In genomic region chr5:140734354-140734753, GRCh38 we compare ENCODE assay signal across 13 cellular contexts. TPM values are rescaled to one million over a fixed set of nuclear protein-coding genes. Genes with fewer than 3 reads are reported as not detected.
DNase-seq lines count a peak whose midpoint lies in the region; ATAC-seq, FAIRE-seq and TF ChIP-seq lines count a peak whose summit lies in the region.
"Had no signal": no experiment of that assay in that cellular context is flagged by ENCODE, and none has a peak within 500 bp of the region (broad histone marks: within the 10 kb centered on the region; RNA-seq: fewer than 3 reads in every experiment).

No MANE protein-coding gene starts in this region.

- ATAC-seq in heart left ventricle (peak in 2 of 4 donors; percentile 69 to 77), upper lobe of left lung (ENCODE audit: low FRiP score in 2 of 2) (peak in 1 of 2 donors; percentile 73), GM18505 (IDR thresholded peaks at IDR 0.05; ENCODE audit: unreplicated experiment) (no peak)

- DNase-seq in heart left ventricle (peak in 1 of 5 donors; percentile 20), cardiac septum (ENCODE audit: low spot score) (no peak), hepatic stellate cell (ENCODE audit: low spot score) (peak; percentile 29), upper lobe of left lung (no peak), H7 (no peak)
- DNase-seq in stimulated activated CD4-positive, alpha-beta T cell treated with anti-CD3 and anti-CD28 coated beads, Interleukin-2, amount 100 ng/mL, for 48 hours: no peak
- DNase-seq: C1 segment of cervical spinal cord; effector CD4-positive, alpha-beta T cell; NCI-H2029 treated with DMSO at 0.1 percent for 48 hours; T-helper 2 cell had no signal

- H3K4me3 ChIP-seq in heart left ventricle: no peak overlapping the region
- H3K4me3 ChIP-seq in upper lobe of left lung: no peak overlapping the region
- H3K4me3 ChIP-seq in H7 (ENCODE audit: insufficient read depth, low read depth, low read length): no peak overlapping the region

- peak; percentile 34 for FAIRE-seq in TTC549 (lab: Jason Lieb, UNC)

- TF ChIP-seq POLR2A in heart left ventricle (IDR thresholded peaks at IDR 0.05): no peak
- no peak for TF ChIP-seq POLR2A in upper lobe of left lung (IDR thresholded peaks at IDR 0.05)
- TF ChIP-seq POLR2A in GM18505 (IDR thresholded peaks at IDR 0.05; ENCODE audit: borderline replicate concordance, extremely low read depth, insufficient read depth, insufficient read length): no peak

- intact Hi-C loops in heart left ventricle (cut with DNase I): loop anchor here in 5 of 10 donors (5.0 kb wide), 1 partner anchor 362 kb away; no protein-coding TSS in a partner anchor
- intact Hi-C loops in cardiac septum (cut with DNase I): no loop called here

- no peak for TF ChIP-seq EP300 in upper lobe of left lung (IDR thresholded peaks at IDR 0.05)

- no peak overlapping the region for H3K27ac ChIP-seq in heart left ventricle
- H3K27ac ChIP-seq in upper lobe of left lung: no peak overlapping the region

- H3K9me3 ChIP-seq in heart left ventricle: peaks cover 0 to 9% (median 0%) of the 10 kb centered on the region in 12 donors
- H3K9me3 ChIP-seq in upper lobe of left lung: no peaks in the 10 kb centered on the region

- TF ChIP-seq CTCF in heart left ventricle (IDR thresholded peaks at IDR 0.05) (peak in 10 of 12 donors; percentile 14 to 67 (median 32)), upper lobe of left lung (IDR thresholded peaks at IDR 0.05) (peak in 5 of 6 experiments; percentile 12 to 47 (median 29))

- H3K4me1 ChIP-seq in heart left ventricle (no peaks in the 10 kb centered on the region), upper lobe of left lung (no peaks in the 10 kb centered on the region)

- H3K27me3 ChIP-seq in heart left ventricle: peaks cover 0 to 29% (median 6%) of the 10 kb centered on the region in 9 donors
- H3K27me3 ChIP-seq in upper lobe of left lung: no peaks in the 10 kb centered on the region
- no peaks in the 10 kb centered on the region for H3K27me3 ChIP-seq in H7 (ENCODE audit: control insufficient read depth, insufficient read depth, low read length)

- 49 to 58% (median 57%) methylated on average over 7 of the region's 7 CpGs for WGBS in heart left ventricle, 4 donors
- 59 to 67% methylated on average over 7 of the region's 7 CpGs for WGBS in upper lobe of left lung, 2 donors

- H3K36me3 ChIP-seq in heart left ventricle (no peaks in the 10 kb centered on the region), upper lobe of left lung (no peaks in the 10 kb centered on the region), H7 (replicated peaks; ENCODE audit: control insufficient read depth, insufficient read depth, low read length) (no peaks in the 10 kb centered on the region)

RNA-seq across cellular contexts. Expression of gene ZMAT2, which starts 34.1 kb away (rescaled TPM):
- total RNA-seq in heart left ventricle (10 to 100 TPM; 25.0 to 39.5 (median 33.9) TPM), cardiac septum (36.4 TPM), upper lobe of left lung (10 to 100 TPM; 18.5 to 49.9 (median 35.0) TPM)
- 10 to 100 TPM; 56.0 to 72.9 TPM for polyA plus RNA-seq in heart left ventricle
- total RNA-seq in H7 (2014; rRNA removed; shearing (Covaris generic)): 42.3 and 42.7 TPM in 2 replicates

RNA-seq across cellular contexts. Expression of gene HARS2, which starts 43.1 kb away (rescaled TPM):
- total RNA-seq in heart left ventricle (10 to 100 TPM; 20.0 to 31.7 (median 24.6) TPM), cardiac septum (29.7 TPM), upper lobe of left lung (100 to 1,000 TPM in 1 of 6 donors, 10 to 100 TPM in 5; 19.7 to 136 (median 24.2) TPM)
- 10 to 100 TPM; 17.4 to 31.3 TPM for polyA plus RNA-seq in heart left ventricle
- total RNA-seq in H7 (2014; rRNA removed; shearing (Covaris generic)): 31.8 and 33.5 TPM in 2 replicates

RNA-seq across cellular contexts. Expression of gene HARS1, which starts 43.2 kb away (rescaled TPM):
- total RNA-seq in heart left ventricle (10 to 100 TPM; 31.3 to 43.9 (median 36.0) TPM), cardiac septum (37.8 TPM), upper lobe of left lung (10 to 100 TPM; 40.7 to 57.6 (median 44.6) TPM)
- 10 to 100 TPM; 45.3 to 58.6 TPM for polyA plus RNA-seq in heart left ventricle
- total RNA-seq in H7 (2014; rRNA removed; shearing (Covaris generic)): 45.3 and 46.6 TPM in 2 replicates

RNA-seq across cellular contexts. Expression of gene PCDHA1, which starts 51.6 kb away (rescaled TPM):
- total RNA-seq in heart left ventricle (under 1 TPM in 1 of 9 donors, not detected in 8; 0.08 TPM), cardiac septum (0.08 TPM), upper lobe of left lung (under 1 TPM in 1 of 6 donors, not detected in 5; 0.13 TPM)
- not detected for polyA plus RNA-seq in heart left ventricle
- total RNA-seq in H7 (2014; rRNA removed; shearing (Covaris generic)): not detected in 2 replicates
- total RNA-seq: skeletal muscle tissue had no signal
